Comparison of ENCODE assay signal across 9 cellular contexts in the genomic region with DNA sequence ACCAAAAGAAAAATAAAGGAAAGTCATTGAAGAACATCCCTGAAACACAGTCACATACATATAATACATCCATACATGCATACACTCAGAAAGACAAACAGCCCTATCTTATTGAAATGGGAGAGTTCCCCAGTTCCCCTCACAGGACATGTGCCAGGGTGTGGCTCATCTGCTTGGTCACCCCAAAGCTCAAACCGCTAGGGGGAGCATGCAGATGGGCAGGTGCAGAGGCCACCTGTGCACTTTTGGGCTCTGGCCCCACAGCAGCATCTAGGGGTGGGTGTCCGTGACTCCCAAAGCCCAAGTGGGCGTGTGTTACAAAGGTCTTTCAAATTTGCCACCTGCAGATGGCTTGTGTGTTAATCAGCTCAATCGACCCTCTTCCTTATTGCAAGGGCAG.
DNase-seq lines count a peak whose midpoint lies in the region; TF ChIP-seq lines count a peak whose summit lies in the region.
"Had no signal": no experiment of that assay in that cellular context is flagged by ENCODE, and none has a peak within 500 bp of the region (broad histone marks: within the 10 kb centered on the region; RNA-seq: fewer than 3 reads in every experiment).

No MANE protein-coding gene starts in this region.

- H3K27me3 Mint-ChIP-seq in chondrocyte (ENCODE audit: low read depth) (peaks cover 15% of the 10 kb centered on the region), mesothelial cell of epicardium (ENCODE audit: low read depth) (peaks cover 8% of the 10 kb centered on the region)

- no peaks in the 10 kb centered on the region for H3K79me2 ChIP-seq in Loucy (ENCODE audit: insufficient read depth, low read length)

- TF ChIP-seq CTCF in Loucy (conservative IDR thresholded peaks at IDR 0.05; ENCODE audit: low read length) (peak; percentile 68), chondrocyte (IDR thresholded peaks at IDR 0.05) (peak; percentile 43), mesothelial cell of epicardium (IDR thresholded peaks at IDR 0.05; ENCODE audit: unreplicated experiment) (no peak)

- no peaks in the 10 kb centered on the region for H3K4me1 Mint-ChIP-seq in chondrocyte (ENCODE audit: low read depth)
- H3K4me1 Mint-ChIP-seq in mesothelial cell of epicardium = peaks cover 11% of the 10 kb centered on the region

- no peaks in the 10 kb centered on the region for H3K9me3 Mint-ChIP-seq in chondrocyte (ENCODE audit: low read depth)
- peaks cover 13% of the 10 kb centered on the region for H3K9me3 Mint-ChIP-seq in mesothelial cell of epicardium

- no peaks in the 10 kb centered on the region for H3K27me3 ChIP-seq in Loucy (ENCODE audit: insufficient read depth, low read length, poor library complexity, severe bottlenecking)
- H3K27me3 ChIP-seq: BLaER1 treated with 17β-estradiol and CSF1 and Interleukin-3, amounts not matched to agents 10 nM and 100 nM had no signal

- no peak overlapping the region for H3K27ac Mint-ChIP-seq in chondrocyte (ENCODE audit: unreplicated experiment)
- no peak overlapping the region for H3K27ac Mint-ChIP-seq in mesothelial cell of epicardium

- no peak overlapping the region for H3K9ac ChIP-seq in Loucy (ENCODE audit: low read depth, low read length, poor library complexity, severe bottlenecking)
- H3K9ac ChIP-seq: BLaER1 treated with 17β-estradiol and CSF1 and Interleukin-3, amounts not matched to agents 10 nM and 100 nM had no signal

- H3K4me1 ChIP-seq in Loucy (ENCODE audit: insufficient read depth, low read length, poor library complexity, severe bottlenecking) = no peaks in the 10 kb centered on the region
- H3K4me1 ChIP-seq: BLaER1 treated with 17β-estradiol and CSF1 and Interleukin-3, amounts not matched to agents 10 nM and 100 nM had no signal

- H3K9me2 ChIP-seq in Loucy (replicated peaks; ENCODE audit: low read depth, low read length) = no peaks in the 10 kb centered on the region

- no peak overlapping the region for H3K4me3 ChIP-seq in Loucy (ENCODE audit: low read length, poor library complexity, severe bottlenecking)
- H3K4me3 ChIP-seq: BLaER1 treated with 17β-estradiol and CSF1 and Interleukin-3, amounts not matched to agents 10 nM and 100 nM had no signal

- no peaks in the 10 kb centered on the region for H3F3A ChIP-seq in Loucy (ENCODE audit: low read depth)

- no peak overlapping the region for H3K4me2 ChIP-seq in Loucy (ENCODE audit: low read depth, low read length, poor library complexity, severe bottlenecking)
- H3K4me2 ChIP-seq: BLaER1 treated with 17β-estradiol and CSF1 and Interleukin-3, amounts not matched to agents 10 nM and 100 nM had no signal

- no peaks in the 10 kb centered on the region; the same call in 1 of the 2 replicates for H3K9me3 ChIP-seq in Loucy (ENCODE audit: insufficient read depth, low read depth, low read length)

- H3K36me3 ChIP-seq in Loucy (ENCODE audit: insufficient read depth, low read length) = no peaks in the 10 kb centered on the region
- H3K36me3 ChIP-seq: BLaER1 treated with 17β-estradiol and CSF1 and Interleukin-3, amounts not matched to agents 10 nM and 100 nM had no signal

- H3K4me3 Mint-ChIP-seq in chondrocyte (ENCODE audit: unreplicated experiment) (no peak overlapping the region), mesothelial cell of epicardium (no peak overlapping the region)

- peak; percentile 43 for DNase-seq in NCI-H82 (lab: John Stamatoyannopoulos, UW)
- no peak for DNase-seq in NCI-H82 treated with DMSO at 0.1 percent for 48 hours (lab: John Stamatoyannopoulos, UW; ENCODE audit: unreplicated experiment)
- no peak for DNase-seq in chondrocyte (ENCODE audit: low spot score)
- DNase-seq in stimulated activated CD4-positive, alpha-beta T cell treated with anti-CD3 and anti-CD28 coated beads, Interleukin-4, amount 100 ng/mL, for 24 hours = peak; percentile 38
- DNase-seq in AG08396 (ENCODE audit: low spot score) = no peak
- no peak for DNase-seq in mesothelial cell of epicardium (ENCODE audit: low spot score in 2 of 2, unreplicated experiment in 2 of 2)
- no peak for DNase-seq in NCI-H446 (lab: John Stamatoyannopoulos, UW)

- no peak overlapping the region for H2AFZ ChIP-seq in Loucy (ENCODE audit: low read length)

- H3K36me3 Mint-ChIP-seq in chondrocyte (ENCODE audit: low read depth) (peaks cover 3% of the 10 kb centered on the region), mesothelial cell of epicardium (no peaks in the 10 kb centered on the region)

- H4K20me1 ChIP-seq in Loucy (ENCODE audit: insufficient read depth, low read length, poor library complexity, severe bottlenecking) = no peaks in the 10 kb centered on the region
- H4K20me1 ChIP-seq: BLaER1 treated with 17β-estradiol and CSF1 and Interleukin-3, amounts not matched to agents 10 nM and 100 nM had no signal

Comparison
In these comparisons a context has a peak if more than half of its experiments do, and no peak if none do; other contexts are left out.
1. DNase-seq: peak in NCI-H82 (single experiment) and stimulated activated CD4-positive, alpha-beta T cell treated with anti-CD3 and anti-CD28 coated beads, Interleukin-4, amount 100 ng/mL, for 24 hours (single experiment); none in NCI-H82 treated with DMSO at 0.1 percent for 48 hours (single experiment), chondrocyte (single experiment), AG08396 (single experiment), mesothelial cell of epicardium (0 of 2) and NCI-H446 (0 of 2).